ENCODE assay signal across 7 cellular contexts in the genomic region with DNA sequence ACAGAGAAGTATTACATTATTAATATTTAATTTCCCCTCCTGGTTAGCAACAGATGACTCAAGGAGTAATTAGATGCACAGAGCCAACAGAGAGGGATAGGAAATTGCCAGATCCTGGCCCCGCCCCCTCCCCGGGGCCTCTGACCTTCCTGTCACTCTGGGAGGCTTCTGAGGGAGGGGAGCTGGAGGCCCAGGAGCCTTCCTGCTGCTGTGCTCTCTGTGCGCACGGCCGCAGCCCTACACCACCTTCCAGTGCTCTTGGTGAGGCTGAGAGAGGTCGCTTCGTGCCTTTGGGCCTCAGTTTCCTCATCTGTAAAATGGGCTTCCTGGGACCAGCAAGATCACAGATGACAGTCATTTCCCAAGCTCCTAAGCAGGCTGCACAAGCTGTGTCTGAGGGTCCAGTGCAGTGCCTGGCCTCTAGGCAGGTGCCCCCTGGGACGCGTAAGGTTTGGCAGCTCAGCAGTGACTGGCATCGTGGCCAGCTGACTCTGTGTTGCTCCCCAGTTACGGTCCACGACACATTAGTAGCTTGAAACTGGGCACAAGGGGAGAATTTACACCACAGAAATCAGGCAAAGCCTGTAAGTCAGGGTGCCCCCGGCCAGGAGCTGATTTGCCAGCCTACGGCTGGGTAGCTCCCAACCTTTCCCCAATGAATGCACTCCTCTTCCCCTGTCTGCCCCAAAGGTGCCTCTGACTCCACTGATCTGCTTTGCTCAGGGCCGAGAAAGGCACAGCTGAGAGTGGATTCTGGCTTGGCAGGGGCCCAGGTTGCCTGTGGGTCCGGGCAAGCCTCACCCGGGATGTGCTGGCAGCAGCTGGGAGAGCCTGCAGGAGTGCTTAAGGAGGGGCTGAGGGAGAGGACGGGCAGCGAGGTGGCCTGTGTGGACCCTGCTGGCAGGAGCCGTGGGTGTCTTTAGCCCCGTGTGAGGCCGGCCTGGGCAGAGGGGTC. TPM values are rescaled to one million over a fixed set of nuclear protein-coding genes. Genes with fewer than 3 reads are reported as not detected.
DNase-seq lines count a peak whose midpoint lies in the region; ATAC-seq and TF ChIP-seq lines count a peak whose summit lies in the region.

No MANE protein-coding gene starts in this region.

- no TSS peak for BruUV-seq in mammary epithelial cell (replicated peaks; lab: Mats Ljungman, UMichigan)

- H3K27me3 ChIP-seq in mammary epithelial cell (ENCODE audit: insufficient read depth, low read length) (peaks cover 1% of the 10 kb centered on the region), psoas muscle (ENCODE audit: insufficient read depth in 3 of 3, low read length in 2 of 3) (peaks cover 0 to 2% (median 0%) of the 10 kb centered on the region in 3 donors)

- POLR2A ChIA-PET in HEK293 (lab: Yijun Ruan, JAX): interaction anchor here (1.1 kb wide), 1 partner anchor 125 kb away, joined by 3 read pairs; a partner anchor contains a TSS

- TF ChIP-seq CTCF in HEK293 (tag by site-specific recombination; IDR thresholded peaks at IDR 0.05) (no peak), mammary epithelial cell (conservative IDR thresholded peaks at IDR 0.05 in 1 of 2, IDR thresholded peaks at IDR 0.05 in 1 of 2; ENCODE audit: extremely low read depth in 1 of 2, insufficient read depth in 1 of 2, low read depth in 1 of 2, low read length in 2 of 2) (no peak), psoas muscle (IDR thresholded peaks at IDR 0.05) (no peak)

- dilution Hi-C loops in mammary epithelial cell (cut with HindIII; ENCODE audit: low sequenced_read_pairs): no loop called here

- H3K27ac ChIP-seq in HEK293 (ENCODE audit: extremely low read depth, low read depth, low read length): no peak overlapping the region
- H3K27ac ChIP-seq in mammary epithelial cell (ENCODE audit: insufficient read depth, low read depth, low read length): no peak overlapping the region
- H3K27ac ChIP-seq in psoas muscle: no peak overlapping the region

- no peaks in the 10 kb centered on the region for H3K79me2 ChIP-seq in mammary epithelial cell (ENCODE audit: insufficient read depth, low read length)

- H3K36me3 ChIP-seq in HEK293 (ENCODE audit: control insufficient read depth in 2 of 2, insufficient read depth in 1 of 2, low read length in 2 of 2) (no peaks in the 10 kb centered on the region), mammary epithelial cell (ENCODE audit: insufficient read depth, low read length) (no peaks in the 10 kb centered on the region), psoas muscle (ENCODE audit: insufficient read depth in 1 of 2, low read depth in 1 of 2) (no peaks in the 10 kb centered on the region)

- in situ Hi-C loops in mammary epithelial cell (cut with MboI; ENCODE audit: low sequenced_read_pairs in 2 of 2): loop anchor here in 1 of 2 donors (5.0 kb wide), 1 partner anchor 93 kb away; no protein-coding TSS in a partner anchor

- DNase-seq in T-helper 1 cell (peak in 3 of 5 donors; percentile 46 to 85 (median 52)), mammary epithelial cell (peak; percentile 58), psoas muscle (peak in 1 of 2 donors; percentile 68), NCI-H146 treated with DMSO at 0.1 percent for 48 hours (lab: John Stamatoyannopoulos, UW; ENCODE audit: unreplicated experiment) (no peak)

- no peak overlapping the region for H3K9ac ChIP-seq in mammary epithelial cell (ENCODE audit: insufficient read depth, low read length)

- H4K20me1 ChIP-seq in mammary epithelial cell (ENCODE audit: insufficient read depth, low read length): no peaks in the 10 kb centered on the region

- no peak overlapping the region for H3K4me3 ChIP-seq in HEK293 (ENCODE audit: low read depth, low read length)
- no peak overlapping the region for H3K4me3 ChIP-seq in mammary epithelial cell (replicated peaks in 1 of 3; ENCODE audit: insufficient read depth in 1 of 3, low read depth in 2 of 3, low read length in 3 of 3)
- H3K4me3 ChIP-seq in psoas muscle: no peak overlapping the region

- CTCF ChIA-PET in HEK293 (lab: Yijun Ruan, JAX) (interaction anchor here (0.6 to 1.6 kb wide), 5 partner anchors 42 to 232 kb away, joined by 3 to 4 read pairs (median 4); no protein-coding TSS in a partner anchor), mammary epithelial cell (lab: Charles Lee; ENCODE audit: low non-redundant PET) (interaction anchor here (0.7 kb wide), 1 partner anchor 92 kb away, joined by 3 read pairs; no protein-coding TSS in a partner anchor)

- H3K9me3 ChIP-seq in HEK293 (ENCODE audit: control insufficient read depth, insufficient read depth, low read depth, low read length) (no peaks in the 10 kb centered on the region), mammary epithelial cell (replicated peaks; ENCODE audit: insufficient read depth, low read length) (no peaks in the 10 kb centered on the region), psoas muscle (no peaks in the 10 kb centered on the region)

- H3K4me2 ChIP-seq in mammary epithelial cell (ENCODE audit: insufficient read depth, low read depth, low read length): no peak overlapping the region

- intact Hi-C loops in mammary epithelial cell (cut with micrococcal nuclease): no loop called here
- intact Hi-C loops in psoas muscle (cut with DNase I): loop anchor here in 1 of 2 donors (10.0 kb wide), 1 partner anchor 325 kb away; no protein-coding TSS in a partner anchor

- H2AFZ ChIP-seq in mammary epithelial cell (ENCODE audit: low read depth, low read length): no peak overlapping the region

- H3K4me1 ChIP-seq in HEK293 (ENCODE audit: control insufficient read depth, insufficient read depth, low read length): no peaks in the 10 kb centered on the region
- H3K4me1 ChIP-seq in mammary epithelial cell (ENCODE audit: insufficient read depth, low read length): peaks cover 15% of the 10 kb centered on the region
- H3K4me1 ChIP-seq in psoas muscle: no peaks in the 10 kb centered on the region

- ATAC-seq in psoas muscle (peak in 3 of 4 donors; percentile 14 to 46 (median 39)), GM21367 (IDR thresholded peaks at IDR 0.05; ENCODE audit: unreplicated experiment) (no peak), HG02973 (IDR thresholded peaks at IDR 0.05; ENCODE audit: unreplicated experiment) (no peak)

- WGBS in mammary epithelial cell (ENCODE audit: low coverage, missing lambda C conversion rate): 72% methylated on average over 18 of the region's 22 CpGs
- WGBS in psoas muscle, 3 donors: 54 to 69% (median 55%) methylated on average over 19 to 22 of the region's 22 CpGs

TF ChIP-seq in HEK293, 187 proteins besides CTCF, POLR2A, EP300 and RAD21:
- TF ChIP-seq ZSCAN23 (tag by site-specific recombination; IDR thresholded peaks at IDR 0.05): no peak
- peak; percentile 74 for TF ChIP-seq ZIC2 (tag by site-specific recombination; IDR thresholded peaks at IDR 0.05)

RNA-seq across cellular contexts. Expression of a gene that starts 2.3 kb away (rescaled TPM):
- total RNA-seq in mammary epithelial cell (1 to 10 TPM; 1.2 to 1.8 TPM), psoas muscle (1 to 10 TPM in 3 of 4 donors, under 1 TPM in 1; 0.97 to 2.4 (median 1.6) TPM)
- polyA plus RNA-seq in mammary epithelial cell (0.40 TPM), psoas muscle (1 to 10 TPM in 2 of 3 donors, under 1 TPM in 1; 0.97 to 1.7 (median 1.7) TPM)
- not detected for polyA minus RNA-seq in mammary epithelial cell

Comparison
In these comparisons a context has a peak if more than half of its experiments do, and no peak if none do; other contexts are left out.
1. ATAC-seq: peak in psoas muscle (3 of 4); none in GM21367 (single experiment) and HG02973 (single experiment).